In the genomic region with DNA sequence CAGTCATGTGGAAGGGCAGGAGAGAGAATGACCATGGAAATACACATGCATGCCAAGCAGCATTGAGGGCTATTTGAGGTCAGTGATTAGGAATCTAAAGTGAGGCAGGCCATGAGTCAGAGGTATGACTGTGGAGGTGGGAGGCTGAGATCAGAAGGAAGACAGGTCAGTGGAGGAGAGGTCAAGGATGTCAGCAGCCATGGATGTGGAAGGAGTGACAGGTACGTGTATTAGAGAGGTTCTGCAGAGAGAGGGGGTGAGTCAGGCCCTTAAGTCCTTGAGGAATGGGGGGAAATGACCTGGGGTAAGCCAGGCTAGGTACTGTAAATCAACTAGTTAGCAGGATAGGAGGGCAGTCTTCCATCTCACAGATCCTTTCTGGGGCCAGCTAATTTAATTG, we compare ENCODE assay signal across 1 cellular context.
TF ChIP-seq lines count a peak whose summit lies in the region.

No MANE protein-coding gene starts in this region.

TF ChIP-seq in K562, 482 proteins besides CTCF, POLR2A, EP300 and RAD21 (continued from another document and continues in another):
- TF ChIP-seq, protein P1, sequence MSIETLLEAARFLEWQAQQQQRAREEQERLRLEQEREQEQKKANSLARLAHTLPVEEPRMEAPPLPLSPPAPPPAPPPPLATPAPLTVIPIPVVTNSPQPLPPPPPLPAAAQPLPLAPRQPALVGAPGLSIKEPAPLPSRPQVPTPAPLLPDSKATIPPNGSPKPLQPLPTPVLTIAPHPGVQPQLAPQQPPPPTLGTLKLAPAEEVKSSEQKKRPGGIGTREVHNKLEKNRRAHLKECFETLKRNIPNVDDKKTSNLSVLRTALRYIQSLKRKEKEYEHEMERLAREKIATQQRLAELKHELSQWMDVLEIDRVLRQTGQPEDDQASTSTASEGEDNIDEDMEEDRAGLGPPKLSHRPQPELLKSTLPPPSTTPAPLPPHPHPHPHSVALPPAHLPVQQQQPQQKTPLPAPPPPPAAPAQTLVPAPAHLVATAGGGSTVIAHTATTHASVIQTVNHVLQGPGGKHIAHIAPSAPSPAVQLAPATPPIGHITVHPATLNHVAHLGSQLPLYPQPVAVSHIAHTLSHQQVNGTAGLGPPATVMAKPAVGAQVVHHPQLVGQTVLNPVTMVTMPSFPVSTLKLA (conservative IDR thresholded peaks at IDR 0.05), result no peak
- TF ChIP-seq DMBX1 (CRISPR knock-in tag; IDR thresholded peaks at IDR 0.05; ENCODE audit: borderline replicate concordance), result no peak
- TF ChIP-seq NEUROD1 (IDR thresholded peaks at IDR 0.05; ENCODE audit: borderline replicate concordance, low read depth, low read length, partially characterized antibody), result no peak
- TF ChIP-seq MTA3 (IDR thresholded peaks at IDR 0.05; ENCODE audit: borderline replicate concordance), result 0 out of 2 replicates have a peak, but pooled peaks have one; percentile 26
- TF ChIP-seq CC2D1A (IDR thresholded peaks at IDR 0.05), result no peak
- TF ChIP-seq THRA (IDR thresholded peaks at IDR 0.05), result peak; percentile 53; the same call in 1 of the 2 replicates
- no peak for TF ChIP-seq PRDM10 (IDR thresholded peaks at IDR 0.05; ENCODE audit: partially characterized antibody)
- no peak for TF ChIP-seq BRF1 (IDR thresholded peaks at IDR 0.05; ENCODE audit: borderline replicate concordance, extremely low read depth, insufficient read length)
- 0 out of 2 replicates have a peak, but pooled peaks have one; percentile 22 for TF ChIP-seq CBFA2T2 (conservative IDR thresholded peaks at IDR 0.05)
- no peak for TF ChIP-seq NR2C1 (IDR thresholded peaks at IDR 0.05)
- peak; percentile 74 for TF ChIP-seq NR2C1 (tag; IDR thresholded peaks at IDR 0.05)
- TF ChIP-seq PHB (CRISPR knock-in tag; IDR thresholded peaks at IDR 0.05), result no peak
- TF ChIP-seq HINFP (tag; conservative IDR thresholded peaks at IDR 0.05; ENCODE audit: low read depth), result no peak
- no peak for TF ChIP-seq CBX8 (IDR thresholded peaks at IDR 0.05; ENCODE audit: borderline replicate concordance, extremely low read depth, low read depth, low read length, poor library complexity, severe bottlenecking)
- TF ChIP-seq, protein P2, sequence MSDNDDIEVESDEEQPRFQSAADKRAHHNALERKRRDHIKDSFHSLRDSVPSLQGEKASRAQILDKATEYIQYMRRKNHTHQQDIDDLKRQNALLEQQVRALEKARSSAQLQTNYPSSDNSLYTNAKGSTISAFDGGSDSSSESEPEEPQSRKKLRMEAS (CRISPR knock-in tag; IDR thresholded peaks at IDR 0.05), result peak; percentile 48
- no peak for TF ChIP-seq DIDO1 (tag; IDR thresholded peaks at IDR 0.05; ENCODE audit: low read depth)
- TF ChIP-seq, protein P3, sequence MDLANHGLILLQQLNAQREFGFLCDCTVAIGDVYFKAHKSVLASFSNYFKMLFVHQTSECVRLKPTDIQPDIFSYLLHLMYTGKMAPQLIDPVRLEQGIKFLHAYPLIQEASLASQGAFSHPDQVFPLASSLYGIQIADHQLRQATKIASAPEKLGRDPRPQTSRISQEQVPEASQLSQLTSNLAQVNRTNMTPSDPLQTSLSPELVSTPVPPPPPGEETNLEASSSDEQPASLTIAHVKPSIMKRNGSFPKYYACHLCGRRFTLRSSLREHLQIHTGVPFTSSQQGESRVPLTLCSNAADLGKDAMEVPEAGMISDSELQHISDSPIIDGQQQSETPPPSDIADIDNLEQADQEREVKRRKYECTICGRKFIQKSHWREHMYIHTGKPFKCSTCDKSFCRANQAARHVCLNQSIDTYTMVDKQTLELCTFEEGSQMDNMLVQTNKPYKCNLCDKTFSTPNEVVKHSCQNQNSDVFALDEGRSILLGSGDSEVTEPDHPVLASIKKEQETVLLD (IDR thresholded peaks at IDR 0.05), result peak; percentile 51; the same call in 1 of the 2 replicates
- no peak for TF ChIP-seq BMI1 (IDR thresholded peaks at IDR 0.05; ENCODE audit: low read length)
- TF ChIP-seq NCOA1 (IDR thresholded peaks at IDR 0.05; ENCODE audit: low read depth), result peak; percentile 66
- TF ChIP-seq ZBTB1 (CRISPR knock-in tag; IDR thresholded peaks at IDR 0.05; ENCODE audit: borderline replicate concordance, low read depth), result no peak
- TF ChIP-seq, protein P4, sequence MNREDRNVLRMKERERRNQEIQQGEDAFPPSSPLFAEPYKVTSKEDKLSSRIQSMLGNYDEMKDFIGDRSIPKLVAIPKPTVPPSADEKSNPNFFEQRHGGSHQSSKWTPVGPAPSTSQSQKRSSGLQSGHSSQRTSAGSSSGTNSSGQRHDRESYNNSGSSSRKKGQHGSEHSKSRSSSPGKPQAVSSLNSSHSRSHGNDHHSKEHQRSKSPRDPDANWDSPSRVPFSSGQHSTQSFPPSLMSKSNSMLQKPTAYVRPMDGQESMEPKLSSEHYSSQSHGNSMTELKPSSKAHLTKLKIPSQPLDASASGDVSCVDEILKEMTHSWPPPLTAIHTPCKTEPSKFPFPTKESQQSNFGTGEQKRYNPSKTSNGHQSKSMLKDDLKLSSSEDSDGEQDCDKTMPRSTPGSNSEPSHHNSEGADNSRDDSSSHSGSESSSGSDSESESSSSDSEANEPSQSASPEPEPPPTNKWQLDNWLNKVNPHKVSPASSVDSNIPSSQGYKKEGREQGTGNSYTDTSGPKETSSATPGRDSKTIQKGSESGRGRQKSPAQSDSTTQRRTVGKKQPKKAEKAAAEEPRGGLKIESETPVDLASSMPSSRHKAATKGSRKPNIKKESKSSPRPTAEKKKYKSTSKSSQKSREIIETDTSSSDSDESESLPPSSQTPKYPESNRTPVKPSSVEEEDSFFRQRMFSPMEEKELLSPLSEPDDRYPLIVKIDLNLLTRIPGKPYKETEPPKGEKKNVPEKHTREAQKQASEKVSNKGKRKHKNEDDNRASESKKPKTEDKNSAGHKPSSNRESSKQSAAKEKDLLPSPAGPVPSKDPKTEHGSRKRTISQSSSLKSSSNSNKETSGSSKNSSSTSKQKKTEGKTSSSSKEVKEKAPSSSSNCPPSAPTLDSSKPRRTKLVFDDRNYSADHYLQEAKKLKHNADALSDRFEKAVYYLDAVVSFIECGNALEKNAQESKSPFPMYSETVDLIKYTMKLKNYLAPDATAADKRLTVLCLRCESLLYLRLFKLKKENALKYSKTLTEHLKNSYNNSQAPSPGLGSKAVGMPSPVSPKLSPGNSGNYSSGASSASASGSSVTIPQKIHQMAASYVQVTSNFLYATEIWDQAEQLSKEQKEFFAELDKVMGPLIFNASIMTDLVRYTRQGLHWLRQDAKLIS (CRISPR knock-in tag; IDR thresholded peaks at IDR 0.05), result no peak
- TF ChIP-seq ZEB2 (IDR thresholded peaks at IDR 0.05), result peak; percentile 96
- peak; percentile 16 to 22; a peak in 1 of 4 replicates for TF ChIP-seq KDM1A (IDR thresholded peaks at IDR 0.05)
- no peak for TF ChIP-seq ARID3B (CRISPR knock-in tag; IDR thresholded peaks at IDR 0.05; ENCODE audit: borderline replicate concordance)
- TF ChIP-seq TCF3 (CRISPR knock-in tag; IDR thresholded peaks at IDR 0.05), result no peak
- no peak for TF ChIP-seq GTF2E2 (tag; IDR thresholded peaks at IDR 0.05)
- no peak for TF ChIP-seq HCFC1 (IDR thresholded peaks at IDR 0.05; ENCODE audit: low read depth, low read length)
- TF ChIP-seq ZBTB43 (CRISPR knock-in tag; IDR thresholded peaks at IDR 0.05), result no peak
- TF ChIP-seq FOXK1 (CRISPR knock-in tag; IDR thresholded peaks at IDR 0.05; ENCODE audit: borderline replicate concordance), result no peak
- TF ChIP-seq ATF3 (IDR thresholded peaks at IDR 0.05), result peak; percentile 90
- TF ChIP-seq ATF3 (CRISPR knock-in tag; conservative IDR thresholded peaks at IDR 0.05), result no peak
- TF ChIP-seq STAT5A (IDR thresholded peaks at IDR 0.05; ENCODE audit: borderline replicate concordance, low read length), result no peak
- no peak for TF ChIP-seq PML (IDR thresholded peaks at IDR 0.05; ENCODE audit: low read length)
- TF ChIP-seq, protein P5, sequence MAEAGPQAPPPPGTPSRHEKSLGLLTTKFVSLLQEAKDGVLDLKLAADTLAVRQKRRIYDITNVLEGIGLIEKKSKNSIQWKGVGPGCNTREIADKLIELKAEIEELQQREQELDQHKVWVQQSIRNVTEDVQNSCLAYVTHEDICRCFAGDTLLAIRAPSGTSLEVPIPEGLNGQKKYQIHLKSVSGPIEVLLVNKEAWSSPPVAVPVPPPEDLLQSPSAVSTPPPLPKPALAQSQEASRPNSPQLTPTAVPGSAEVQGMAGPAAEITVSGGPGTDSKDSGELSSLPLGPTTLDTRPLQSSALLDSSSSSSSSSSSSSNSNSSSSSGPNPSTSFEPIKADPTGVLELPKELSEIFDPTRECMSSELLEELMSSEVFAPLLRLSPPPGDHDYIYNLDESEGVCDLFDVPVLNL (CRISPR knock-in tag; IDR thresholded peaks at IDR 0.05; ENCODE audit: low read depth), result no peak
- no peak for TF ChIP-seq MAZ (CRISPR knock-in tag; conservative IDR thresholded peaks at IDR 0.05 in 1 of 2, IDR thresholded peaks at IDR 0.05 in 1 of 2)
